Comparison of ENCODE assay signal across 24 cellular contexts in the genomic region with DNA sequence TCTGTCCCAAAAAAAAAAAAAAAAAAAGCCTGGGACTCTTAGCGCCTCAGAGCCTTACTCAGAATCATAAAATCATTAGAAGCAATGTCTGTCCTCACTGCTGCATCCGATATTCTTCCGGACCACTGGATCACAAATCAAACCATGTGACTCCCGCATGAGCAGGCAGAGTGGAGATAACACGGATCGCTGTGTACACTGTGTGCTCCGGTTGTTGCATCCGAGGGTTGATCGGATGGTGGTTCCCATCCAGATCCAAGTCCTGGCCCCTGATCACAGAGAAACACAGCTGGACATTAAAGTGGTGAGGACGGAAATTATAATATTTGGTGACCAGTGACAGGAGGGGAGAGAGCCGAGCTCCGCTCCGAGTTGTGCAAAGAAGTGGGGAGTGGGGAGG. TPM values are rescaled to one million over a fixed set of nuclear protein-coding genes. Genes with fewer than 3 reads are reported as not detected.
DNase-seq lines count a peak whose midpoint lies in the region; ATAC-seq and TF ChIP-seq lines count a peak whose summit lies in the region.
"Had no signal": no experiment of that assay in that cellular context is flagged by ENCODE, and none has a peak within 500 bp of the region (broad histone marks: within the 10 kb centered on the region; RNA-seq: fewer than 3 reads in every experiment).

No MANE protein-coding gene starts in this region.

- peaks cover 27 to 33% (median 29%) of the 10 kb centered on the region in 3 donors for H3K4me1 Mint-ChIP-seq in T-cell

- CTCF ChIA-PET in IMR-90 (lab: Yijun Ruan, JAX): no interaction called here
- CTCF ChIA-PET in T-cell (lab: Charles Lee): no interaction called here

- DNase-seq in IMR-90 (no peak), dermis blood vessel endothelial cell (peak; percentile 49), hepatic stellate cell (ENCODE audit: low spot score) (no peak), T-cell (no peak)
- DNase-seq in stimulated activated CD4-positive, alpha-beta T cell treated with anti-CD3 and anti-CD28 coated beads, Interleukin-1b, Interleukin-23, amount 100 ng/mL, for 48 hours: no peak
- DNase-seq: CD4-positive, alpha-beta T cell; DMS153; GF-D8; hypothalamus; Kasumi-1; naive thymus-derived CD4-positive, alpha-beta T cell; NCI-H1048; NCI-H2081; NCI-H446 treated with DMSO at 0.1 percent for 48 hours had no signal

- TF ChIP-seq RAD21 in IMR-90 (IDR thresholded peaks at IDR 0.05; ENCODE audit: low read length) (no peak), liver (IDR thresholded peaks at IDR 0.05) (no peak)

- no TSS peak for BruUV-seq in IMR-90 (replicated peaks; lab: Mats Ljungman, UMichigan)

- H3K9ac ChIP-seq in BLaER1 (no peak overlapping the region), IMR-90 (ENCODE audit: low read depth, low read length) (no peak overlapping the region), liver (ENCODE audit: low read depth in 1 of 2, low read length in 2 of 2) (no peak overlapping the region)

- no peak overlapping the region for H3K56ac ChIP-seq in IMR-90 (ENCODE audit: extremely low read depth, insufficient read depth, low read length)

- H3K4ac ChIP-seq in IMR-90 (ENCODE audit: low read depth, low read length): peak overlapping the region; percentile 66; the same call in 1 of the 2 replicates

- H3K18ac ChIP-seq in IMR-90 (ENCODE audit: low read depth, low read length): no peak overlapping the region

- no peak overlapping the region for H2BK20ac ChIP-seq in IMR-90 (ENCODE audit: low read depth, low read length)

- peak overlapping the region; percentile 62; the same call in 1 of the 2 replicates for H3K14ac ChIP-seq in IMR-90 (replicated peaks; ENCODE audit: low read depth, low read length)

- H3K27me3 Mint-ChIP-seq in T-cell: no peaks in the 10 kb centered on the region
- H3K27me3 Mint-ChIP-seq: CD4-positive, alpha-beta T cell; dendritic cell treated with granulocyte-macrophage colony-stimulating factor and Interleukin-4, amounts not matched to agents 40 ng/mL and 50 ng/mL, for 4 days; naive thymus-derived CD4-positive, alpha-beta T cell had no signal

- H3K27me3 ChIP-seq in BLaER1 (no peaks in the 10 kb centered on the region), IMR-90 (ENCODE audit: control insufficient read depth, insufficient read depth, low read length) (no peaks in the 10 kb centered on the region), liver (ENCODE audit: control insufficient read depth in 4 of 4, insufficient read depth in 4 of 4, low read length in 3 of 4) (no peaks in the 10 kb centered on the region)
- H3K27me3 ChIP-seq: pancreas had no signal

- in situ Hi-C loops in IMR-90 (cut with MboI; ENCODE audit: low sequenced_read_pairs): no loop called here

- H3K4me3 ChIP-seq in BLaER1: no peak overlapping the region
- H3K4me3 ChIP-seq in IMR-90 (ENCODE audit: insufficient read depth, low read depth, low read length): no peak overlapping the region
- no peak overlapping the region for H3K4me3 ChIP-seq in liver (ENCODE audit: low read depth in 1 of 3, low read length in 3 of 3)
- H3K4me3 ChIP-seq: HAP-1, pancreas had no signal

- no peak overlapping the region for H2BK120ac ChIP-seq in IMR-90 (ENCODE audit: low read depth, low read length)

- H3K27ac Mint-ChIP-seq in T-cell: no peak overlapping the region
- H3K27ac Mint-ChIP-seq: activated T-helper 1 cell treated with anti-CD3 and anti-CD28 coated beads, Interleukin-12 subunit alpha, Interleukin-12 subunit beta, Interleukin-2, Interleukin-4 antibody, amounts not matched to agents 30 ng/mL and 10 ng/mL and 1 ng/mL, durations not matched to agents 14 hours and 24 hours and 36 hours; CD4-positive, alpha-beta T cell; dendritic cell treated with granulocyte-macrophage colony-stimulating factor and Interleukin-4, amounts not matched to agents 40 ng/mL and 50 ng/mL, for 4 days had no signal

- H3K36me3 ChIP-seq in BLaER1 (peaks cover 41% of the 10 kb centered on the region), IMR-90 (ENCODE audit: control insufficient read depth, insufficient read depth, low read length) (peaks cover 23% of the 10 kb centered on the region), liver (ENCODE audit: control insufficient read depth in 4 of 4, insufficient read depth in 3 of 4, low read depth in 1 of 4, low read length in 3 of 4) (no peaks in the 10 kb centered on the region)
- H3K36me3 ChIP-seq: pancreas had no signal

- H2AK5ac ChIP-seq in IMR-90 (ENCODE audit: low read depth, low read length): peak overlapping the region; percentile 40; the same call in 1 of the 2 replicates

- H3K27ac ChIP-seq in BLaER1 (peak overlapping the region; percentile 38; the same call in 1 of the 2 replicates), IMR-90 (ENCODE audit: insufficient read depth, low read length) (no peak overlapping the region), liver (ENCODE audit: low read depth in 1 of 2, low read length in 2 of 2) (peak overlapping the region; percentile 45 to 60)
- H3K27ac ChIP-seq: epithelial cell of prostate had no signal

- ATAC-seq in IMR-90 (ENCODE audit: low read depth) (no peak), GM21528 (IDR thresholded peaks at IDR 0.05; ENCODE audit: low FRiP score, unreplicated experiment) (no peak), T-cell (replicated peaks in 1 of 4) (no peak)
- ATAC-seq: activated CD4-positive, CD25-positive, alpha-beta regulatory T cell treated with anti-CD3 and anti-CD28 coated beads, Interleukin-2, amount 50 U/mL, for 24 hours; naive thymus-derived CD4-positive, alpha-beta T cell; stimulated activated effector memory CD8-positive, alpha-beta T cell treated with anti-CD3 and anti-CD28 coated beads, Interleukin-12 subunit alpha, Interleukin-12 subunit beta, amount 100 ng/mL, for 72 hours had no signal

- POLR2A ChIA-PET in IMR-90 (lab: Charles Lee; ENCODE audit: unreplicated experiment) (no interaction called here), T-cell (lab: Charles Lee) (no interaction called here)

- peaks cover 28% of the 10 kb centered on the region for H3K9me1 ChIP-seq in IMR-90 (ENCODE audit: insufficient read depth, low read length)

- H4K5ac ChIP-seq in IMR-90 (ENCODE audit: low read depth, low read length): no peak overlapping the region

- no peaks in the 10 kb centered on the region for H3K9me3 ChIP-seq in BLaER1
- no peaks in the 10 kb centered on the region for H3K9me3 ChIP-seq in IMR-90 (ENCODE audit: control insufficient read depth, insufficient read depth, low read length)
- H3K9me3 ChIP-seq in liver (ENCODE audit: control insufficient read depth in 4 of 4, low read length in 3 of 4): no peaks in the 10 kb centered on the region
- H3K9me3 ChIP-seq: HAP-1, pancreas had no signal

- peak overlapping the region; percentile 30 for H2BK5ac ChIP-seq in IMR-90 (ENCODE audit: low read depth, low read length, poor library complexity, severe bottlenecking)

- no peak overlapping the region for H2AFZ ChIP-seq in IMR-90 (replicated peaks; ENCODE audit: low read length, poor library complexity)

- H4K91ac ChIP-seq in IMR-90 (ENCODE audit: insufficient read depth, low read depth, low read length): no peak overlapping the region

- H2AK9ac ChIP-seq in IMR-90 (replicated peaks; ENCODE audit: low read depth, low read length, poor library complexity): peak overlapping the region; percentile 82

- H4K20me1 ChIP-seq in BLaER1 (peaks cover 63% of the 10 kb centered on the region), IMR-90 (ENCODE audit: insufficient read depth, low read length) (peaks cover 37% of the 10 kb centered on the region)

- 95% methylated on average over 4 of the region's 13 CpGs; no CpG with 5 or more reads in 1 of the 2 experiments for WGBS in IMR-90 (ENCODE audit: extremely low coverage in 2 of 2, insufficient read length in 1 of 2), 2 experiments
- 47% methylated on average over 13 of the region's 13 CpGs for WGBS in liver

- H3K4me1 ChIP-seq in BLaER1 (peaks cover 97% of the 10 kb centered on the region), IMR-90 (ENCODE audit: control insufficient read depth, insufficient read depth, low read length) (peaks cover 21% of the 10 kb centered on the region), liver (ENCODE audit: control insufficient read depth in 4 of 4, insufficient read depth in 4 of 4, low read length in 3 of 4) (peaks cover 1 to 33% (median 15%) of the 10 kb centered on the region in 4 donors)

- TF ChIP-seq POLR2A in IMR-90 (IDR thresholded peaks at IDR 0.05; ENCODE audit: low read depth, low read length): no peak

- H3K79me1 ChIP-seq in IMR-90 (ENCODE audit: low read depth in 1 of 2, low read length in 2 of 2): peaks cover 35 to 69% of the 10 kb centered on the region in 2 experiments

- H3K4me2 ChIP-seq in BLaER1 (peak overlapping the region; percentile 42), IMR-90 (ENCODE audit: low read depth, low read length) (no peak overlapping the region)

- no peak overlapping the region for H3K23ac ChIP-seq in IMR-90 (ENCODE audit: low read depth, low read length)

- H3K9me3 Mint-ChIP-seq in T-cell: no peaks in the 10 kb centered on the region
- H3K9me3 Mint-ChIP-seq: activated T-helper 1 cell treated with anti-CD3 and anti-CD28 coated beads, Interleukin-12 subunit alpha, Interleukin-12 subunit beta, Interleukin-2, Interleukin-4 antibody, amounts not matched to agents 30 ng/mL and 10 ng/mL and 1 ng/mL, durations not matched to agents 14 hours and 24 hours and 36 hours; CD4-positive, alpha-beta T cell; dendritic cell treated with granulocyte-macrophage colony-stimulating factor and Interleukin-4, amounts not matched to agents 40 ng/mL and 50 ng/mL, for 4 days; naive thymus-derived CD4-positive, alpha-beta T cell; stimulated activated effector memory CD8-positive, alpha-beta T cell treated with anti-CD3 and anti-CD28 coated beads, Interleukin-12 subunit alpha, Interleukin-12 subunit beta, amount 100 ng/mL, for 72 hours had no signal

- H3K36me3 Mint-ChIP-seq in T-cell: peaks cover 6% of the 10 kb centered on the region

- TF ChIP-seq CTCF in IMR-90 (conservative IDR thresholded peaks at IDR 0.05; ENCODE audit: low read depth, low read length) (no peak), liver (IDR thresholded peaks at IDR 0.05; ENCODE audit: low read depth, low read length, missing input control) (no peak)

- no peak overlapping the region; a peak in 1 of 4 replicates for H4K8ac ChIP-seq in IMR-90 (ENCODE audit: low read depth in 2 of 2, low read length in 2 of 2)

- H3K4me3 Mint-ChIP-seq in T-cell: no peak overlapping the region
- H3K4me3 Mint-ChIP-seq: activated T-helper 1 cell treated with anti-CD3 and anti-CD28 coated beads, Interleukin-12 subunit alpha, Interleukin-12 subunit beta, Interleukin-2, Interleukin-4 antibody, amounts not matched to agents 30 ng/mL and 10 ng/mL and 1 ng/mL, durations not matched to agents 14 hours and 24 hours and 36 hours; CD4-positive, alpha-beta T cell; dendritic cell treated with granulocyte-macrophage colony-stimulating factor and Interleukin-4, amounts not matched to agents 40 ng/mL and 50 ng/mL, for 4 days; stimulated activated effector memory CD8-positive, alpha-beta T cell treated with anti-CD3 and anti-CD28 coated beads, Interleukin-12 subunit alpha, Interleukin-12 subunit beta, amount 100 ng/mL, for 72 hours had no signal

- dilution Hi-C loops in IMR-90 (cut with HindIII; ENCODE audit: low sequenced_read_pairs, unreplicated experiment): no loop called here

- intact Hi-C loops in IMR-90 (cut with micrococcal nuclease): no loop called here

- no peak overlapping the region for H2BK15ac ChIP-seq in IMR-90 (ENCODE audit: low read depth, low read length)

RNA-seq across cellular contexts. Expression of a gene that starts 9.7 kb away (rescaled TPM):
- total RNA-seq in IMR-90 (2012; rRNA removed) (14.7 and 15.6 TPM in 2 replicates), dermis blood vessel endothelial cell (81.9 and 129 TPM in 2 replicates), liver (10 to 100 TPM; 22.2 to 30.2 TPM), T-cell (10 to 100 TPM; 26.5 to 47.4 (median 28.7) TPM)
- polyA plus RNA-seq in IMR-90 (2012; rRNA removed) (25.7 and 28.4 TPM in 2 replicates), liver (10 to 100 TPM; 37.0 to 41.3 TPM)
- 29.7 and 38.9 TPM in 2 replicates for polyA plus RNA-seq in IMR-90 (2012; cell fraction: cytosol; rRNA removed)
- 47.3 and 92.8 TPM in 2 replicates for polyA plus RNA-seq in IMR-90 (2012; cell fraction: nucleus; rRNA removed; ENCODE audit: low replicate concordance)

RNA-seq across cellular contexts. Expression of a gene that starts 9.8 kb away (rescaled TPM):
- total RNA-seq in IMR-90 (2012; rRNA removed) (175 and 202 TPM in 2 replicates), dermis blood vessel endothelial cell (551 and 616 TPM in 2 replicates), liver (100 to 1,000 TPM in 1 of 2 donors, 10 to 100 TPM in 1; 75.3 to 136 TPM), T-cell (10 to 100 TPM; 30.6 to 53.1 (median 50.5) TPM)
- polyA plus RNA-seq in IMR-90 (2012; rRNA removed) (296 and 347 TPM in 2 replicates), liver (100 to 1,000 TPM; 156 to 430 TPM)
- 473 and 691 TPM in 2 replicates for polyA plus RNA-seq in IMR-90 (2012; cell fraction: cytosol; rRNA removed)
- 159 and 329 TPM in 2 replicates for polyA plus RNA-seq in IMR-90 (2012; cell fraction: nucleus; rRNA removed; ENCODE audit: low replicate concordance)
